8 cellular contexts compared by ENCODE assay signal in the genomic region with DNA sequence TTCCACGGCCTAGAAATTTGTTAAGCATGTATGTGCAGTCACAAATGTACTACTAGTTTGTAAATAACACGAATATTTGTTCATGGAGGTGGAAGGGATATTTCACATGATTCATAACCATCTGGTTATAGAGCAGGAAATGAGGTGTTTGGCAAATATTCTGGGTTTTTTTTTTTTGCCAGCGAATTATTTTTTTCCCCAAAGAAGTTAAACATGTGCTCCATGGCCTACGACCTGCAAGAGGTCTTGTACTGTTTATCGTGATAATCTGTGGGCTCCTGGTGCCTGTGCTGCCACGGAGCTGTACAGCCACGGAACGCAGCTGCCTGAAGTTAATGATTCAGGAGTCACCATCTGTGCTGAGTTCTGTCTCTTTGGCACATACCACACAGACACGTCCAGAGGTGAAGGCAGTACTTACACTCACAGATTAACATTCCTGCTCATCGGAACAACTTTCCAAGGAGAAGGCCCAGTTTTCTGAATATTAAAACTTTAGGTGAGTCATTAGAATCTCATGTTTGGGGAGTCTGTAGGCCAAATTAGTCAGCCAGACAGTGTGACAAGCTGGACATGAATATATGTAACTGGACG.
DNase-seq lines count a peak whose midpoint lies in the region; ATAC-seq and TF ChIP-seq lines count a peak whose summit lies in the region.

No MANE protein-coding gene starts in this region.

- no peaks in the 10 kb centered on the region for H3K36me3 ChIP-seq in MG63
- H3K36me3 ChIP-seq in upper lobe of left lung: no peaks in the 10 kb centered on the region

- WGBS in upper lobe of left lung, 2 donors: 66 to 74% methylated on average over 11 of the region's 11 CpGs

- ATAC-seq in upper lobe of left lung (ENCODE audit: low FRiP score in 2 of 2) (peak; percentile 67 to 68), HG02885 (IDR thresholded peaks at IDR 0.05; ENCODE audit: poor library complexity, unreplicated experiment) (no peak), GM21825 (IDR thresholded peaks at IDR 0.05; ENCODE audit: unreplicated experiment) (no peak)

- peaks cover 6 to 21% (median 15%) of the 10 kb centered on the region in 4 donors for H3K4me1 ChIP-seq in upper lobe of left lung

- H3K9me3 ChIP-seq in MG63: no peaks in the 10 kb centered on the region
- H3K9me3 ChIP-seq in upper lobe of left lung: no peaks in the 10 kb centered on the region

- TF ChIP-seq POLR2A in upper lobe of left lung (IDR thresholded peaks at IDR 0.05): no peak

- DNase-seq in MG63 (peak; percentile 74), cerebellar cortex (ENCODE audit: low spot score) (peak; percentile 39), lung microvascular endothelial cell (ENCODE audit: low read depth in 2 of 2) (peak; percentile 91 to 100), upper lobe of left lung (no peak), cerebellum (ENCODE audit: low spot score) (no peak), occipital lobe (lab: John Stamatoyannopoulos, UW) (no peak)

- peak overlapping the region in 3 of 4 donors; percentile 32 to 68 (median 44) for H3K27ac ChIP-seq in upper lobe of left lung

- no peak for TF ChIP-seq CTCF in upper lobe of left lung (IDR thresholded peaks at IDR 0.05)

- H3K4me3 ChIP-seq in MG63: no peak overlapping the region
- H3K4me3 ChIP-seq in upper lobe of left lung: no peak overlapping the region

- TF ChIP-seq EP300 in upper lobe of left lung (IDR thresholded peaks at IDR 0.05): no peak

- no peaks in the 10 kb centered on the region for H3K27me3 ChIP-seq in MG63
- H3K27me3 ChIP-seq in upper lobe of left lung: no peaks in the 10 kb centered on the region

Comparison
In these comparisons a context has a peak if more than half of its experiments do, and no peak if none do; other contexts are left out.
1. DNase-seq: peak in MG63 (single experiment), cerebellar cortex (single experiment) and lung microvascular endothelial cell (2 of 2); none in upper lobe of left lung (0 of 2), cerebellum (single experiment) and occipital lobe (single experiment).
2. ATAC-seq: peak in upper lobe of left lung (2 of 2); none in HG02885 (single experiment) and GM21825 (single experiment).